17 cellular contexts compared by ENCODE assay signal in genomic region chr15:26166429-26166828, GRCh38.
"Had no signal": no experiment of that assay in that cellular context is flagged by ENCODE, and none has a peak within 500 bp of the region (broad histone marks: within the 10 kb centered on the region; RNA-seq: fewer than 3 reads in every experiment).

No MANE protein-coding gene starts in this region.

- ATAC-seq: activated T-cell treated with anti-CD3 and anti-CD28 coated beads, Interleukin-2, amount 50 U/mL, for 72 hours; psoas muscle; right lobe of liver had no signal

- H3K9me3 Mint-ChIP-seq: stimulated activated naive CD8-positive, alpha-beta T cell treated with anti-CD3 and anti-CD28 coated beads, Interleukin-15, Interleukin-2, amounts not matched to agents 100 ng/mL and 50 ng/mL, for 24 hours had no signal

- H3K27me3 Mint-ChIP-seq: stimulated activated naive CD8-positive, alpha-beta T cell treated with anti-CD3 and anti-CD28 coated beads, Interleukin-15, Interleukin-2, amounts not matched to agents 100 ng/mL and 50 ng/mL, for 24 hours had no signal

- H3K27ac Mint-ChIP-seq: activated naive CD8-positive, alpha-beta T cell; activated T-cell treated with anti-CD3 and anti-CD28 coated beads, Interleukin-2, amount 50 U/mL, for 72 hours; brain; stimulated activated naive CD8-positive, alpha-beta T cell treated with anti-CD3 and anti-CD28 coated beads, Interleukin-15, Interleukin-2, amounts not matched to agents 100 ng/mL and 50 ng/mL, for 24 hours had no signal

- H3K36me3 Mint-ChIP-seq: activated naive CD8-positive, alpha-beta T cell; brain had no signal

- H3K4me3 Mint-ChIP-seq: activated naive CD8-positive, alpha-beta T cell; activated T-cell treated with anti-CD3 and anti-CD28 coated beads, Interleukin-2, amount 50 U/mL, for 72 hours; brain; stimulated activated naive CD8-positive, alpha-beta T cell treated with anti-CD3 and anti-CD28 coated beads, Interleukin-15, Interleukin-2, amounts not matched to agents 100 ng/mL and 50 ng/mL, for 24 hours had no signal

- DNase-seq: activated CD4-positive, alpha-beta T cell treated with anti-CD3 and anti-CD28 coated beads for 4 hours; activated CD8-positive, alpha-beta memory T cell treated with anti-CD3 and anti-CD28 coated beads, Interleukin-2, amount 50 U/mL, for 48 hours; activated gamma-delta T cell treated with Interleukin-2 at 50 U/mL for 16 hours; activated T-cell treated with anti-CD3 and anti-CD28 coated beads, Interleukin-2, amount 50 U/mL, for 72 hours; central memory CD4-positive, alpha-beta T cell; effector CD4-positive, alpha-beta T cell; islet precursor cell; midbrain; psoas muscle; right lobe of liver; stimulated activated CD4-positive, alpha-beta T cell treated with anti-CD3 and anti-CD28 coated beads, Interleukin-4, amount 100 ng/mL, for 4 hours; stimulated activated CD8-positive, alpha-beta memory T cell treated with anti-CD3 and anti-CD28 coated beads, Interleukin-4, amount 100 ng/mL, for 48 hours; T1000; upper lobe of left lung had no signal
